ENCODE assay signal across 1 cellular context in genomic region chr15:75455424-75455981, GRCh38.
A peak's percentile ranks its signal among the peaks of the same experiment; 100 is the strongest.
TF ChIP-seq lines count a peak whose summit lies in the region.

No MANE protein-coding gene starts in this region.

TF ChIP-seq in GM12878, 131 proteins besides CTCF, POLR2A, EP300 and RAD21 (continued from another document):
- TF ChIP-seq, protein P1, sequence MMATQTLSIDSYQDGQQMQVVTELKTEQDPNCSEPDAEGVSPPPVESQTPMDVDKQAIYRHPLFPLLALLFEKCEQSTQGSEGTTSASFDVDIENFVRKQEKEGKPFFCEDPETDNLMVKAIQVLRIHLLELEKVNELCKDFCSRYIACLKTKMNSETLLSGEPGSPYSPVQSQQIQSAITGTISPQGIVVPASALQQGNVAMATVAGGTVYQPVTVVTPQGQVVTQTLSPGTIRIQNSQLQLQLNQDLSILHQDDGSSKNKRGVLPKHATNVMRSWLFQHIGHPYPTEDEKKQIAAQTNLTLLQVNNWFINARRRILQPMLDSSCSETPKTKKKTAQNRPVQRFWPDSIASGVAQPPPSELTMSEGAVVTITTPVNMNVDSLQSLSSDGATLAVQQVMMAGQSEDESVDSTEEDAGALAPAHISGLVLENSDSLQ (IDR thresholded peaks at IDR 0.05): peak; percentile 93
- TF ChIP-seq SIN3A (IDR thresholded peaks at IDR 0.05; ENCODE audit: low read depth, low read length): 0 out of 2 replicates have a peak, but pooled peaks have one; percentile 22
- peak; percentile 51 for TF ChIP-seq SP1 (IDR thresholded peaks at IDR 0.05; ENCODE audit: low read depth, low read length)
- TF ChIP-seq, protein P2, sequence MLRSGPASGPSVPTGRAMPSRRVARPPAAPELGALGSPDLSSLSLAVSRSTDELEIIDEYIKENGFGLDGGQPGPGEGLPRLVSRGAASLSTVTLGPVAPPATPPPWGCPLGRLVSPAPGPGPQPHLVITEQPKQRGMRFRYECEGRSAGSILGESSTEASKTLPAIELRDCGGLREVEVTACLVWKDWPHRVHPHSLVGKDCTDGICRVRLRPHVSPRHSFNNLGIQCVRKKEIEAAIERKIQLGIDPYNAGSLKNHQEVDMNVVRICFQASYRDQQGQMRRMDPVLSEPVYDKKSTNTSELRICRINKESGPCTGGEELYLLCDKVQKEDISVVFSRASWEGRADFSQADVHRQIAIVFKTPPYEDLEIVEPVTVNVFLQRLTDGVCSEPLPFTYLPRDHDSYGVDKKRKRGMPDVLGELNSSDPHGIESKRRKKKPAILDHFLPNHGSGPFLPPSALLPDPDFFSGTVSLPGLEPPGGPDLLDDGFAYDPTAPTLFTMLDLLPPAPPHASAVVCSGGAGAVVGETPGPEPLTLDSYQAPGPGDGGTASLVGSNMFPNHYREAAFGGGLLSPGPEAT (IDR thresholded peaks at IDR 0.05; ENCODE audit: low read depth): no peak
- no peak for TF ChIP-seq SUPT20H (IDR thresholded peaks at IDR 0.05; ENCODE audit: borderline replicate concordance, control insufficient read depth, low read depth, low read length)
- TF ChIP-seq SPI1 (IDR thresholded peaks at IDR 0.05; ENCODE audit: borderline replicate concordance, insufficient read depth, low read depth, low read length): no peak
